Comparison of ENCODE assay signal across 1 cellular context in the genomic region with DNA sequence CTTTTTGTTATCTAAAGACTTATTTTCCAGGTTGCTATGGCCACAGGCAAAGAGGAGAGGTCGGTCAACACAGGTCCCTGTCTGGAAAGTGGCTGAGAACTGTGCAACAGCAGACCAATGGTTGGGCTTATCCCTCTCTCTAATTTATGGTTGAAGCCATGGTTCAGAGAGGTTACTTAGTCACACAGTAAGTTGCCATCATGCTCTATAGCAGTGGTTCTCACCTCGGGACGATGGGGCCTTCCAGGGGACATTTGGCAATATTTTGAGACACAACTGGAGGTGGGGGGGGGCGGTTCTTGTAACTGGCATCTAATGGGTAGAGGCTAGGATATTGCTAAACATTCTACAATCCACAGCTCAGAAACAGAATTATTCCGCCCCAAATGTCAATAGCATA.
TF ChIP-seq lines count a peak whose summit lies in the region.

No MANE protein-coding gene starts in this region.

TF ChIP-seq in HepG2, 621 proteins besides CTCF, POLR2A, EP300 and RAD21:
- TF ChIP-seq FOXA3 (CRISPR knock-in tag; IDR thresholded peaks at IDR 0.05) = no peak
- TF ChIP-seq, protein P1, sequence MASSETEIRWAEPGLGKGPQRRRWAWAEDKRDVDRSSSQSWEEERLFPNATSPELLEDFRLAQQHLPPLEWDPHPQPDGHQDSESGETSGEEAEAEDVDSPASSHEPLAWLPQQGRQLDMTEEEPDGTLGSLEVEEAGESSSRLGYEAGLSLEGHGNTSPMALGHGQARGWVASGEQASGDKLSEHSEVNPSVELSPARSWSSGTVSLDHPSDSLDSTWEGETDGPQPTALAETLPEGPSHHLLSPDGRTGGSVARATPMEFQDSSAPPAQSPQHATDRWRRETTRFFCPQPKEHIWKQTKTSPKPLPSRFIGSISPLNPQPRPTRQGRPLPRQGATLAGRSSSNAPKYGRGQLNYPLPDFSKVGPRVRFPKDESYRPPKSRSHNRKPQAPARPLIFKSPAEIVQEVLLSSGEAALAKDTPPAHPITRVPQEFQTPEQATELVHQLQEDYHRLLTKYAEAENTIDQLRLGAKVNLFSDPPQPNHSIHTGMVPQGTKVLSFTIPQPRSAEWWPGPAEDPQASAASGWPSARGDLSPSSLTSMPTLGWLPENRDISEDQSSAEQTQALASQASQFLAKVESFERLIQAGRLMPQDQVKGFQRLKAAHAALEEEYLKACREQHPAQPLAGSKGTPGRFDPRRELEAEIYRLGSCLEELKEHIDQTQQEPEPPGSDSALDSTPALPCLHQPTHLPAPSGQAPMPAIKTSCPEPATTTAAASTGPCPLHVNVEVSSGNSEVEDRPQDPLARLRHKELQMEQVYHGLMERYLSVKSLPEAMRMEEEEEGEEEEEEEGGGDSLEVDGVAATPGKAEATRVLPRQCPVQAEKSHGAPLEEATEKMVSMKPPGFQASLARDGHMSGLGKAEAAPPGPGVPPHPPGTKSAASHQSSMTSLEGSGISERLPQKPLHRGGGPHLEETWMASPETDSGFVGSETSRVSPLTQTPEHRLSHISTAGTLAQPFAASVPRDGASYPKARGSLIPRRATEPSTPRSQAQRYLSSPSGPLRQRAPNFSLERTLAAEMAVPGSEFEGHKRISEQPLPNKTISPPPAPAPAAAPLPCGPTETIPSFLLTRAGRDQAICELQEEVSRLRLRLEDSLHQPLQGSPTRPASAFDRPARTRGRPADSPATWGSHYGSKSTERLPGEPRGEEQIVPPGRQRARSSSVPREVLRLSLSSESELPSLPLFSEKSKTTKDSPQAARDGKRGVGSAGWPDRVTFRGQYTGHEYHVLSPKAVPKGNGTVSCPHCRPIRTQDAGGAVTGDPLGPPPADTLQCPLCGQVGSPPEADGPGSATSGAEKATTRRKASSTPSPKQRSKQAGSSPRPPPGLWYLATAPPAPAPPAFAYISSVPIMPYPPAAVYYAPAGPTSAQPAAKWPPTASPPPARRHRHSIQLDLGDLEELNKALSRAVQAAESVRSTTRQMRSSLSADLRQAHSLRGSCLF (CRISPR knock-in tag; IDR thresholded peaks at IDR 0.05; ENCODE audit: borderline replicate concordance) = no peak
- TF ChIP-seq ZNF768 (CRISPR knock-in tag; IDR thresholded peaks at IDR 0.05) = peak; percentile 88
- no peak for TF ChIP-seq ZNF260 (CRISPR knock-in tag; IDR thresholded peaks at IDR 0.05; ENCODE audit: borderline replicate concordance, low read depth)
- TF ChIP-seq ZMYM3 (CRISPR knock-in tag; IDR thresholded peaks at IDR 0.05) = peak; percentile 62
- no peak for TF ChIP-seq NCOA5 (CRISPR knock-in tag; IDR thresholded peaks at IDR 0.05)
- TF ChIP-seq, protein P2, sequence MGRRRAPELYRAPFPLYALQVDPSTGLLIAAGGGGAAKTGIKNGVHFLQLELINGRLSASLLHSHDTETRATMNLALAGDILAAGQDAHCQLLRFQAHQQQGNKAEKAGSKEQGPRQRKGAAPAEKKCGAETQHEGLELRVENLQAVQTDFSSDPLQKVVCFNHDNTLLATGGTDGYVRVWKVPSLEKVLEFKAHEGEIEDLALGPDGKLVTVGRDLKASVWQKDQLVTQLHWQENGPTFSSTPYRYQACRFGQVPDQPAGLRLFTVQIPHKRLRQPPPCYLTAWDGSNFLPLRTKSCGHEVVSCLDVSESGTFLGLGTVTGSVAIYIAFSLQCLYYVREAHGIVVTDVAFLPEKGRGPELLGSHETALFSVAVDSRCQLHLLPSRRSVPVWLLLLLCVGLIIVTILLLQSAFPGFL (CRISPR knock-in tag; IDR thresholded peaks at IDR 0.05) = no peak
- TF ChIP-seq PHF8 (CRISPR knock-in tag; IDR thresholded peaks at IDR 0.05) = no peak
- TF ChIP-seq FLYWCH1 (CRISPR knock-in tag; IDR thresholded peaks at IDR 0.05) = 0 out of 2 replicates have a peak, but pooled peaks have one; percentile 53
- TF ChIP-seq, protein P3, sequence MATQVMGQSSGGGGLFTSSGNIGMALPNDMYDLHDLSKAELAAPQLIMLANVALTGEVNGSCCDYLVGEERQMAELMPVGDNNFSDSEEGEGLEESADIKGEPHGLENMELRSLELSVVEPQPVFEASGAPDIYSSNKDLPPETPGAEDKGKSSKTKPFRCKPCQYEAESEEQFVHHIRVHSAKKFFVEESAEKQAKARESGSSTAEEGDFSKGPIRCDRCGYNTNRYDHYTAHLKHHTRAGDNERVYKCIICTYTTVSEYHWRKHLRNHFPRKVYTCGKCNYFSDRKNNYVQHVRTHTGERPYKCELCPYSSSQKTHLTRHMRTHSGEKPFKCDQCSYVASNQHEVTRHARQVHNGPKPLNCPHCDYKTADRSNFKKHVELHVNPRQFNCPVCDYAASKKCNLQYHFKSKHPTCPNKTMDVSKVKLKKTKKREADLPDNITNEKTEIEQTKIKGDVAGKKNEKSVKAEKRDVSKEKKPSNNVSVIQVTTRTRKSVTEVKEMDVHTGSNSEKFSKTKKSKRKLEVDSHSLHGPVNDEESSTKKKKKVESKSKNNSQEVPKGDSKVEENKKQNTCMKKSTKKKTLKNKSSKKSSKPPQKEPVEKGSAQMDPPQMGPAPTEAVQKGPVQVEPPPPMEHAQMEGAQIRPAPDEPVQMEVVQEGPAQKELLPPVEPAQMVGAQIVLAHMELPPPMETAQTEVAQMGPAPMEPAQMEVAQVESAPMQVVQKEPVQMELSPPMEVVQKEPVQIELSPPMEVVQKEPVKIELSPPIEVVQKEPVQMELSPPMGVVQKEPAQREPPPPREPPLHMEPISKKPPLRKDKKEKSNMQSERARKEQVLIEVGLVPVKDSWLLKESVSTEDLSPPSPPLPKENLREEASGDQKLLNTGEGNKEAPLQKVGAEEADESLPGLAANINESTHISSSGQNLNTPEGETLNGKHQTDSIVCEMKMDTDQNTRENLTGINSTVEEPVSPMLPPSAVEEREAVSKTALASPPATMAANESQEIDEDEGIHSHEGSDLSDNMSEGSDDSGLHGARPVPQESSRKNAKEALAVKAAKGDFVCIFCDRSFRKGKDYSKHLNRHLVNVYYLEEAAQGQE (IDR thresholded peaks at IDR 0.05; ENCODE audit: borderline replicate concordance in 1 of 2, low read depth in 1 of 2, low read length in 2 of 2) = no peak
- no peak for TF ChIP-seq SPEN (CRISPR knock-in tag; IDR thresholded peaks at IDR 0.05; ENCODE audit: low read depth)
- TF ChIP-seq, protein P4, sequence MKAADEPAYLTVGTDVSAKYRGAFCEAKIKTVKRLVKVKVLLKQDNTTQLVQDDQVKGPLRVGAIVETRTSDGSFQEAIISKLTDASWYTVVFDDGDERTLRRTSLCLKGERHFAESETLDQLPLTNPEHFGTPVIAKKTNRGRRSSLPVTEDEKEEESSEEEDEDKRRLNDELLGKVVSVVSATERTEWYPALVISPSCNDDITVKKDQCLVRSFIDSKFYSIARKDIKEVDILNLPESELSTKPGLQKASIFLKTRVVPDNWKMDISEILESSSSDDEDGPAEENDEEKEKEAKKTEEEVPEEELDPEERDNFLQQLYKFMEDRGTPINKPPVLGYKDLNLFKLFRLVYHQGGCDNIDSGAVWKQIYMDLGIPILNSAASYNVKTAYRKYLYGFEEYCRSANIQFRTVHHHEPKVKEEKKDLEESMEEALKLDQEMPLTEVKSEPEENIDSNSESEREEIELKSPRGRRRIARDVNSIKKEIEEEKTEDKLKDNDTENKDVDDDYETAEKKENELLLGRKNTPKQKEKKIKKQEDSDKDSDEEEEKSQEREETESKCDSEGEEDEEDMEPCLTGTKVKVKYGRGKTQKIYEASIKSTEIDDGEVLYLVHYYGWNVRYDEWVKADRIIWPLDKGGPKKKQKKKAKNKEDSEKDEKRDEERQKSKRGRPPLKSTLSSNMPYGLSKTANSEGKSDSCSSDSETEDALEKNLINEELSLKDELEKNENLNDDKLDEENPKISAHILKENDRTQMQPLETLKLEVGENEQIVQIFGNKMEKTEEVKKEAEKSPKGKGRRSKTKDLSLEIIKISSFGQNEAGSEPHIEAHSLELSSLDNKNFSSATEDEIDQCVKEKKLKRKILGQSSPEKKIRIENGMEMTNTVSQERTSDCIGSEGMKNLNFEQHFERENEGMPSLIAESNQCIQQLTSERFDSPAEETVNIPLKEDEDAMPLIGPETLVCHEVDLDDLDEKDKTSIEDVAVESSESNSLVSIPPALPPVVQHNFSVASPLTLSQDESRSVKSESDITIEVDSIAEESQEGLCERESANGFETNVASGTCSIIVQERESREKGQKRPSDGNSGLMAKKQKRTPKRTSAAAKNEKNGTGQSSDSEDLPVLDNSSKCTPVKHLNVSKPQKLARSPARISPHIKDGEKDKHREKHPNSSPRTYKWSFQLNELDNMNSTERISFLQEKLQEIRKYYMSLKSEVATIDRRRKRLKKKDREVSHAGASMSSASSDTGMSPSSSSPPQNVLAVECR (CRISPR knock-in tag; IDR thresholded peaks at IDR 0.05; ENCODE audit: borderline replicate concordance) = no peak
- no peak for TF ChIP-seq ZNF598 (CRISPR knock-in tag; IDR thresholded peaks at IDR 0.05; ENCODE audit: borderline replicate concordance)
- no peak for TF ChIP-seq ZFP82 (CRISPR knock-in tag; IDR thresholded peaks at IDR 0.05; ENCODE audit: borderline replicate concordance)
- TF ChIP-seq CBX1 (IDR thresholded peaks at IDR 0.05; ENCODE audit: low read depth) = no peak
- no peak; the same call in 1 of the 2 replicates for TF ChIP-seq POGZ (CRISPR knock-in tag; IDR thresholded peaks at IDR 0.05)
- TF ChIP-seq ZNF121 (CRISPR knock-in tag; IDR thresholded peaks at IDR 0.05) = no peak
- TF ChIP-seq, protein P5, sequence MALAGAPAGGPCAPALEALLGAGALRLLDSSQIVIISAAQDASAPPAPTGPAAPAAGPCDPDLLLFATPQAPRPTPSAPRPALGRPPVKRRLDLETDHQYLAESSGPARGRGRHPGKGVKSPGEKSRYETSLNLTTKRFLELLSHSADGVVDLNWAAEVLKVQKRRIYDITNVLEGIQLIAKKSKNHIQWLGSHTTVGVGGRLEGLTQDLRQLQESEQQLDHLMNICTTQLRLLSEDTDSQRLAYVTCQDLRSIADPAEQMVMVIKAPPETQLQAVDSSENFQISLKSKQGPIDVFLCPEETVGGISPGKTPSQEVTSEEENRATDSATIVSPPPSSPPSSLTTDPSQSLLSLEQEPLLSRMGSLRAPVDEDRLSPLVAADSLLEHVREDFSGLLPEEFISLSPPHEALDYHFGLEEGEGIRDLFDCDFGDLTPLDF (CRISPR knock-in tag; IDR thresholded peaks at IDR 0.05) = no peak
- TF ChIP-seq ZC3H4 (CRISPR knock-in tag; IDR thresholded peaks at IDR 0.05; ENCODE audit: borderline replicate concordance) = no peak
- no peak for TF ChIP-seq HNRNPH1 (optimal IDR thresholded peaks at IDR 0.05; ENCODE audit: low read depth, low read length)
